1 cellular context compared by ENCODE assay signal in the genomic region with DNA sequence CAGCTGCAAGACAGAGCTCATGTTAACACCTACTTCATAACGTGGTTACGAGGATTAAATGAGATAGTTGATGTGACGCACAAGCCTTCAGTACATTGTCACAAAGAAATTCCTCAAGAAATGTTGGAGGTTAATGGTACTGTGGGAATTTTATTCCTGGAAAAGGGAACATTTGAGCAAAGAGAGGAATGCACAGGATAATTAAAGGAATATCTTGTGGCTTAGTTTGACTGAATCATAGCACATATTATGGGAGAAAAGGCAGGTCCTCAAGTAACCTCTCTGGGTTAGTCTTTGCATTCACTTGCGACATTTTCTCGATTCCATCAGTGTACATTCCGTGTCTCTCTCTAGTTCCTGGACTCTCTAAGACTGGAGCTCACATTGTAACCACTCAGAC.
TF ChIP-seq lines count a peak whose summit lies in the region.

No MANE protein-coding gene starts in this region.

TF ChIP-seq in IMR-90, 13 proteins besides CTCF, POLR2A, EP300 and RAD21:
- peak; percentile 67; the same call in 1 of the 2 replicates for TF ChIP-seq CEBPB (IDR thresholded peaks at IDR 0.05; ENCODE audit: low read depth, low read length)
- no peak for TF ChIP-seq RFX5 (IDR thresholded peaks at IDR 0.05; ENCODE audit: low read depth, low read length)
